ENCODE assay signal across 8 cellular contexts in genomic region chr19:409006-409514, GRCh38. TPM values are rescaled to one million over a fixed set of nuclear protein-coding genes. Genes with fewer than 3 reads are reported as not detected.
DNase-seq lines count a peak whose midpoint lies in the region; ATAC-seq and TF ChIP-seq lines count a peak whose summit lies in the region.

TSS of gene C2CD4C (minus strand) at chr19:409147. CDS start at chr19:408361, 786 bp downstream.

- POLR2A ChIA-PET in RWPE1 (lab: Yijun Ruan, JAX; ENCODE audit: low non-redundant PET), result interaction anchor here (0.6 kb wide), 1 partner anchor 95 kb away, joined by 5 read pairs; no protein-coding TSS in a partner anchor

- ATAC-seq in activated naive CD8-positive, alpha-beta T cell treated with anti-CD3 and anti-CD28 coated beads, Interleukin-2, amount 50 U/mL, for 24 hours, result no peak
- no peak for ATAC-seq in GM18858 (IDR thresholded peaks at IDR 0.05; ENCODE audit: unreplicated experiment)

- no peaks in the 10 kb centered on the region for H3K36me3 Mint-ChIP-seq in activated naive CD8-positive, alpha-beta T cell treated with anti-CD3 and anti-CD28 coated beads, Interleukin-2, amount 50 U/mL, for 24 hours (ENCODE audit: low read depth)
- no peaks in the 10 kb centered on the region for H3K36me3 Mint-ChIP-seq in immature natural killer cell

- no peaks in the 10 kb centered on the region for H3K9me3 Mint-ChIP-seq in activated naive CD8-positive, alpha-beta T cell treated with anti-CD3 and anti-CD28 coated beads, Interleukin-2, amount 50 U/mL, for 24 hours
- H3K9me3 Mint-ChIP-seq in immature natural killer cell, result no peaks in the 10 kb centered on the region

- H3K4me1 Mint-ChIP-seq in activated naive CD8-positive, alpha-beta T cell treated with anti-CD3 and anti-CD28 coated beads, Interleukin-2, amount 50 U/mL, for 24 hours, result peaks cover 4% of the 10 kb centered on the region
- H3K4me1 Mint-ChIP-seq in immature natural killer cell, result peaks cover 6 to 7% of the 10 kb centered on the region in 2 donors

- DNase-seq in AG20443 (ENCODE audit: low spot score), result peak; percentile 69
- DNase-seq in NAMALWA (ENCODE audit: low spot score), result peak; percentile 35
- DNase-seq in activated naive CD8-positive, alpha-beta T cell treated with anti-CD3 and anti-CD28 coated beads, Interleukin-2, amount 50 U/mL, for 24 hours, result peak; percentile 40
- DNase-seq in immature natural killer cell, result peak; percentile 11 to 23 (median 13)
- DNase-seq in stimulated activated CD8-positive, alpha-beta memory T cell treated with anti-CD3 and anti-CD28 coated beads, Interleukin-12 subunit alpha, Interleukin-12 subunit beta, amount 100 ng/mL, for 4 hours (ENCODE audit: low read depth), result peak; percentile 27
- no peak for DNase-seq in RWPE1 (ENCODE audit: low spot score)
- no peak for DNase-seq in NCI-H2029 (lab: John Stamatoyannopoulos, UW)

- CTCF ChIA-PET in RWPE1 (lab: Yijun Ruan, JAX), result interaction anchor here (0.6 kb wide), 2 partner anchors 19 to 474 kb away, joined by 3 to 4 read pairs; no protein-coding TSS in a partner anchor

- TF ChIP-seq CTCF in RWPE1 (conservative IDR thresholded peaks at IDR 0.05; ENCODE audit: low read depth), result no peak

- peaks cover 14% of the 10 kb centered on the region for H3K27me3 Mint-ChIP-seq in activated naive CD8-positive, alpha-beta T cell treated with anti-CD3 and anti-CD28 coated beads, Interleukin-2, amount 50 U/mL, for 24 hours
- peaks cover 1 to 5% (median 1%) of the 10 kb centered on the region in 3 donors for H3K27me3 Mint-ChIP-seq in immature natural killer cell (ENCODE audit: low read depth in 3 of 3)

- peak within 1 kb of the TSS; percentile 74 for H3K4me3 Mint-ChIP-seq in activated naive CD8-positive, alpha-beta T cell treated with anti-CD3 and anti-CD28 coated beads, Interleukin-2, amount 50 U/mL, for 24 hours
- H3K4me3 Mint-ChIP-seq in immature natural killer cell, result peak within 1 kb of the TSS; percentile 78 to 88 (median 84)

- H3K27ac Mint-ChIP-seq in activated naive CD8-positive, alpha-beta T cell treated with anti-CD3 and anti-CD28 coated beads, Interleukin-2, amount 50 U/mL, for 24 hours, result no peak within 1 kb of the TSS
- H3K27ac Mint-ChIP-seq in immature natural killer cell, result no peak within 1 kb of the TSS

- H3K27ac ChIP-seq in RWPE1, result no peak within 1 kb of the TSS

RNA-seq across cellular contexts. Expression of gene C2CD4C, which starts in this region (rescaled TPM):
- not detected for polyA plus RNA-seq in immature natural killer cell

Comparison
In these comparisons a context has a peak if more than half of its experiments do, and no peak if none do; other contexts are left out.
1. Peak in DNase-seq in immature natural killer cell; RNA of the gene not detected or under 1 TPM.
2. DNase-seq: peak in AG20443 (single experiment), NAMALWA (single experiment), activated naive CD8-positive, alpha-beta T cell treated with anti-CD3 and anti-CD28 coated beads, Interleukin-2, amount 50 U/mL, for 24 hours (single experiment) and stimulated activated CD8-positive, alpha-beta memory T cell treated with anti-CD3 and anti-CD28 coated beads, Interleukin-12 subunit alpha, Interleukin-12 subunit beta, amount 100 ng/mL, for 4 hours (single experiment); none in RWPE1 (single experiment) and NCI-H2029 (single experiment).